ENCODE assay signal across 1 cellular context in genomic region chr19:58326914-58327726, GRCh38.
TF ChIP-seq lines count a peak whose summit lies in the region.

Gene ZSCAN22, plus strand, starts transcription at chr19:58326994. Its CDS starts 7,809 bp downstream, at chr19:58334803.

TF ChIP-seq in HepG2, 621 proteins besides CTCF, POLR2A, EP300 and RAD21 (continued from another document and continues in another):
- TF ChIP-seq SP2 (CRISPR knock-in tag; IDR thresholded peaks at IDR 0.05) (peak; percentile 67), ZNF501 (CRISPR knock-in tag; IDR thresholded peaks at IDR 0.05) (peak; percentile 98), MTA1 (CRISPR knock-in tag; IDR thresholded peaks at IDR 0.05; ENCODE audit: borderline replicate concordance) (no peak), ZBTB7A (CRISPR knock-in tag; IDR thresholded peaks at IDR 0.05) (0 out of 2 replicates have a peak, but pooled peaks have one; percentile 31), SRY (CRISPR knock-in tag; IDR thresholded peaks at IDR 0.05) (peak; percentile 97), ISL2 (CRISPR knock-in tag; IDR thresholded peaks at IDR 0.05) (peak; percentile 63; the same call in 1 of the 2 replicates), IRF2 (CRISPR knock-in tag; IDR thresholded peaks at IDR 0.05) (peak; percentile 98), RBM39 (IDR thresholded peaks at IDR 0.05; ENCODE audit: low read depth, low read length, poor library complexity, severe bottlenecking) (peak; percentile 97), HOXA5 (CRISPR knock-in tag; IDR thresholded peaks at IDR 0.05) (peak; percentile 43; the same call in 1 of the 2 replicates), BCL6 (CRISPR knock-in tag; IDR thresholded peaks at IDR 0.05) (peak; percentile 25; the same call in 1 of the 2 replicates), HMGXB4 (CRISPR knock-in tag; IDR thresholded peaks at IDR 0.05; ENCODE audit: borderline replicate concordance in 1 of 2, low read depth in 1 of 2) (peak; percentile 80 to 90), EZH2 (conservative IDR thresholded peaks at IDR 0.05; ENCODE audit: low read depth, low read length) (no peak), CBX5 (CRISPR knock-in tag; IDR thresholded peaks at IDR 0.05; ENCODE audit: borderline replicate concordance) (peak; percentile 96), ZNF558 (CRISPR knock-in tag; IDR thresholded peaks at IDR 0.05; ENCODE audit: borderline replicate concordance) (peak; percentile 87; the same call in 1 of the 2 replicates), EED (CRISPR knock-in tag; IDR thresholded peaks at IDR 0.05) (peak; percentile 83; the same call in 1 of the 2 replicates), TEAD3 (CRISPR knock-in tag; optimal IDR thresholded peaks at IDR 0.05; ENCODE audit: borderline replicate concordance) (peak; percentile 78), SAFB2 (CRISPR knock-in tag; IDR thresholded peaks at IDR 0.05; ENCODE audit: borderline replicate concordance, low read depth) (peak; percentile 37; the same call in 1 of the 2 replicates), ZNF407 (CRISPR knock-in tag; IDR thresholded peaks at IDR 0.05; ENCODE audit: not compliant biosample characterization) (peak; percentile 77), MNT (IDR thresholded peaks at IDR 0.05) (peak; percentile 3; the same call in 1 of the 2 replicates), CENPX (CRISPR knock-in tag; IDR thresholded peaks at IDR 0.05) (no peak), MYPOP (CRISPR knock-in tag; IDR thresholded peaks at IDR 0.05) (peak; percentile 94), DMAP1 (CRISPR knock-in tag; IDR thresholded peaks at IDR 0.05) (peak; percentile 89), RERE (CRISPR knock-in tag; IDR thresholded peaks at IDR 0.05; ENCODE audit: low read depth) (peak; percentile 54; the same call in 1 of the 2 replicates), ZNF780A (CRISPR knock-in tag; IDR thresholded peaks at IDR 0.05) (peak; percentile 53; the same call in 1 of the 2 replicates), MTERF4 (CRISPR knock-in tag; IDR thresholded peaks at IDR 0.05) (0 out of 2 replicates have a peak, but pooled peaks have one; percentile 13), KLF12 (CRISPR knock-in tag; IDR thresholded peaks at IDR 0.05; ENCODE audit: borderline replicate concordance) (peak; percentile 95), HOXA7 (CRISPR knock-in tag; IDR thresholded peaks at IDR 0.05) (no peak), CC2D1A (CRISPR knock-in tag; IDR thresholded peaks at IDR 0.05) (no peak), CERS6 (CRISPR knock-in tag; IDR thresholded peaks at IDR 0.05) (no peak), LCORL (IDR thresholded peaks at IDR 0.05) (no peak), LCORL (CRISPR knock-in tag; IDR thresholded peaks at IDR 0.05) (peak; percentile 81), HINFP (CRISPR knock-in tag; IDR thresholded peaks at IDR 0.05; ENCODE audit: low read depth) (peak; percentile 92), ZNF292 (CRISPR knock-in tag; IDR thresholded peaks at IDR 0.05; ENCODE audit: borderline replicate concordance, low read depth) (no peak; the same call in 1 of the 2 replicates)
